ENCODE assay signal across 9 cellular contexts in genomic region chr5:142426129-142426641, GRCh38.
DNase-seq lines count a peak whose midpoint lies in the region; ATAC-seq and TF ChIP-seq lines count a peak whose summit lies in the region.
"Had no signal": no experiment of that assay in that cellular context is flagged by ENCODE, and none has a peak within 500 bp of the region (broad histone marks: within the 10 kb centered on the region; RNA-seq: fewer than 3 reads in every experiment).

No MANE protein-coding gene starts in this region.

- no peaks in the 10 kb centered on the region for H3K27me3 ChIP-seq in upper lobe of right lung

- intact Hi-C loops in Right ventricle myocardium inferior (cut with DNase I) = loop anchor here (2.0 kb wide), 2 partner anchors 63 to 117 kb away; no protein-coding TSS in a partner anchor
- intact Hi-C loops in cardiac septum (cut with DNase I) = loop anchor here (5.0 kb wide), 3 partner anchors 64 to 121 kb away; partner anchors contain the start of gene SPRY4
- intact Hi-C loops in upper lobe of right lung (cut with DNase I) = no loop called here

- no peaks in the 10 kb centered on the region for H3K9me3 ChIP-seq in upper lobe of right lung

- peaks cover 12% of the 10 kb centered on the region for H3K9me3 Mint-ChIP-seq in activated naive CD4-positive, alpha-beta T cell treated with anti-CD3 and anti-CD28 coated beads, Interleukin-2, amount 10 ng/mL, durations not matched to agents 7 days and 5 days

- peaks cover 3% of the 10 kb centered on the region for H3K36me3 Mint-ChIP-seq in activated naive CD4-positive, alpha-beta T cell treated with anti-CD3 and anti-CD28 coated beads, Interleukin-2, amount 10 ng/mL, durations not matched to agents 7 days and 5 days

- H3K4me3 ChIP-seq in upper lobe of right lung = no peak overlapping the region

- CTCF ChIA-PET in activated naive CD4-positive, alpha-beta T cell treated with anti-CD3 and anti-CD28 coated beads, Interleukin-2, amount 10 ng/mL, durations not matched to agents 7 days and 5 days (lab: Charles Lee) = no interaction called here

- peaks cover 10% of the 10 kb centered on the region for H3K27me3 Mint-ChIP-seq in activated naive CD4-positive, alpha-beta T cell treated with anti-CD3 and anti-CD28 coated beads, Interleukin-2, amount 10 ng/mL, durations not matched to agents 7 days and 5 days

- peak; percentile 83 for DNase-seq in Right ventricle myocardium inferior (ENCODE audit: missing footprints)
- DNase-seq in cardiac septum (ENCODE audit: low spot score) = no peak
- DNase-seq in activated naive CD4-positive, alpha-beta T cell treated with anti-CD3 and anti-CD28 coated beads, Interleukin-2, amount 10 ng/mL, durations not matched to agents 7 days and 5 days = peak; percentile 37
- DNase-seq in kidney tubule cell (ENCODE audit: low spot score) = peak; percentile 44
- no peak for DNase-seq in upper lobe of right lung
- DNase-seq in AML-193 (lab: John Stamatoyannopoulos, UW) = no peak
- no peak for DNase-seq in NCI-H128 (lab: John Stamatoyannopoulos, UW; ENCODE audit: unreplicated experiment)
- DNase-seq in KBM-7 = no peak
- DNase-seq: SIG-M5 had no signal

- peak overlapping the region; percentile 20 for H3K27ac ChIP-seq in upper lobe of right lung

- peak; percentile 65 for ATAC-seq in Right ventricle myocardium inferior
- peak; percentile 30 for ATAC-seq in upper lobe of right lung

- peak overlapping the region; percentile 75 for H3K27ac Mint-ChIP-seq in activated naive CD4-positive, alpha-beta T cell treated with anti-CD3 and anti-CD28 coated beads, Interleukin-2, amount 10 ng/mL, durations not matched to agents 7 days and 5 days

- H3K4me1 Mint-ChIP-seq in activated naive CD4-positive, alpha-beta T cell treated with anti-CD3 and anti-CD28 coated beads, Interleukin-2, amount 10 ng/mL, durations not matched to agents 7 days and 5 days = peaks cover 61% of the 10 kb centered on the region

- H3K4me1 ChIP-seq in upper lobe of right lung = peaks cover 8% of the 10 kb centered on the region

- TF ChIP-seq CTCF in upper lobe of right lung (IDR thresholded peaks at IDR 0.05) = no peak

- no peaks in the 10 kb centered on the region for H3K36me3 ChIP-seq in upper lobe of right lung

- in situ Hi-C loops in KBM-7 (cut with MboI; ENCODE audit: low pct_unique_long_range_greater_than_20kb, low sequenced_read_pairs) = no loop called here

- H3K4me3 Mint-ChIP-seq in activated naive CD4-positive, alpha-beta T cell treated with anti-CD3 and anti-CD28 coated beads, Interleukin-2, amount 10 ng/mL, durations not matched to agents 7 days and 5 days = no peak overlapping the region

Comparison
In these comparisons a context has a peak if more than half of its experiments do, and no peak if none do; other contexts are left out.
1. DNase-seq: peak in Right ventricle myocardium inferior (single experiment), activated naive CD4-positive, alpha-beta T cell treated with anti-CD3 and anti-CD28 coated beads, Interleukin-2, amount 10 ng/mL, durations not matched to agents 7 days and 5 days (single experiment) and kidney tubule cell (single experiment); none in cardiac septum (single experiment), upper lobe of right lung (single experiment), AML-193 (0 of 2), NCI-H128 (single experiment) and KBM-7 (single experiment).